ENCODE assay signal across 18 cellular contexts in the genomic region with DNA sequence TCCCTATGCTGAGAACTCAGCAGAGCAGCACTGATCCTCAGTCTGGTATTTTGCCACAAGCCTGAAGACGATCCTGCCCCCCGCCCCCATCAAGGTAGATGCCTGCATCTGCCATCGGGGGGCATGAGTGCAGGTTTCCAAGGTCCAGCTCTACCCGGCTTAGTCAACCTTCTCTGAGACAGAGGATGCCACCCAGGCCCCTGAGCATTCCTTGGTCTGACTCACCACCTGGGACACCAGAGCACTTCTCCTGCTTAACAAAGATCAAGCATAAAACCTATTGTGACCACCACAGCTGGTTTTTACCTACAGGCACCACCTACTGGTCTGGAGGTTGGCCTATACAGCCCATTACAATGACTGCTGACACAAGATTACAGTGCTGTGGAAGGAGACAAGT.
DNase-seq lines count a peak whose midpoint lies in the region; ATAC-seq and TF ChIP-seq lines count a peak whose summit lies in the region.
"Had no signal": no experiment of that assay in that cellular context is flagged by ENCODE, and none has a peak within 500 bp of the region (broad histone marks: within the 10 kb centered on the region; RNA-seq: fewer than 3 reads in every experiment).

No MANE protein-coding gene starts in this region.

- H3K27ac ChIP-seq in H9 (ENCODE audit: insufficient read length, low read depth, low read length) (no peak overlapping the region), iPS DF 6.9 (ENCODE audit: low read length) (no peak overlapping the region), spleen (no peak overlapping the region)
- H3K27ac ChIP-seq: BLaER1, PC-9, SJCRH30 had no signal

- no peak for ATAC-seq in activated CD4-positive, alpha-beta T cell treated with anti-CD3 and anti-CD28 coated beads for 36 hours

- H2BK15ac ChIP-seq in H9 (ENCODE audit: low read depth, low read length) = no peak overlapping the region

- H3K4me2 ChIP-seq in H9 (ENCODE audit: insufficient read depth, insufficient read length, low read length) = no peak overlapping the region
- H3K4me2 ChIP-seq: BLaER1, PC-9 had no signal

- peak overlapping the region in 1 of 3 experiments; percentile 81; a peak in 2 of 7 replicates for H3K27ac Mint-ChIP-seq in H9
- no peak overlapping the region for H3K27ac Mint-ChIP-seq in activated CD4-positive, alpha-beta T cell treated with anti-CD3 and anti-CD28 coated beads for 36 hours
- H3K27ac Mint-ChIP-seq: CD4-positive, alpha-beta memory T cell had no signal

- no peak overlapping the region for H2BK120ac ChIP-seq in H9 (ENCODE audit: low read depth, low read length, poor library complexity, severe bottlenecking)

- H3K4ac ChIP-seq in H9 (ENCODE audit: low read depth, low read length) = no peak overlapping the region

- H3K27me3 ChIP-seq in H9 (ENCODE audit: insufficient read depth, low read length) (no peaks in the 10 kb centered on the region), iPS DF 6.9 (ENCODE audit: control insufficient read depth, insufficient read depth, low read length) (no peaks in the 10 kb centered on the region), spleen (replicated peaks in 1 of 7) (no peaks in the 10 kb centered on the region)
- H3K27me3 ChIP-seq: SJCRH30 had no signal

- peaks cover 11 to 14% of the 10 kb centered on the region in 2 experiments; a peak in 4 of 5 replicates for H3K9me3 Mint-ChIP-seq in H9
- H3K9me3 Mint-ChIP-seq in activated CD4-positive, alpha-beta T cell treated with anti-CD3 and anti-CD28 coated beads for 36 hours (ENCODE audit: low read depth) = no peaks in the 10 kb centered on the region

- no peak overlapping the region for H2AK5ac ChIP-seq in H9 (ENCODE audit: insufficient read length, low read length)

- CTCF ChIA-PET in activated CD4-positive, alpha-beta T cell treated with anti-CD3 and anti-CD28 coated beads for 36 hours (lab: Charles Lee) = no interaction called here

- DNase-seq in H9 (peak; percentile 93), SW480 (ENCODE audit: low spot score) (peak; percentile 0), iPS DF 6.9 (ENCODE audit: low read depth, low spot score) (peak; percentile 9), spleen (peak; percentile 47), NCI-H2107 (lab: John Stamatoyannopoulos, UW) (no peak)
- DNase-seq in activated CD4-positive, alpha-beta T cell treated with anti-CD3 and anti-CD28 coated beads for 1 hour = no peak
- DNase-seq in activated CD4-positive, alpha-beta T cell treated with anti-CD3 and anti-CD28 coated beads for 36 hours = no peak
- DNase-seq: CD4-positive, alpha-beta memory T cell; DMS79; Kasumi-1; MM.1S; NCI-H1092 treated with DMSO at 0.1 percent for 48 hours; NCI-H2081; NCI-H774; PC-9; SJCRH30 had no signal

- POLR2A ChIA-PET in activated CD4-positive, alpha-beta T cell treated with anti-CD3 and anti-CD28 coated beads for 36 hours (lab: Charles Lee) = no interaction called here

- no peaks in the 10 kb centered on the region for H3K4me1 ChIP-seq in H9 (ENCODE audit: insufficient read depth, low read length)
- no peaks in the 10 kb centered on the region for H3K4me1 ChIP-seq in iPS DF 6.9 (ENCODE audit: control insufficient read depth, insufficient read depth, low read length)
- H3K4me1 ChIP-seq in spleen = no peaks in the 10 kb centered on the region
- H3K4me1 ChIP-seq: BLaER1, HAP-1, SJCRH30 had no signal

- no peaks in the 10 kb centered on the region for H3K9me3 ChIP-seq in H9 (ENCODE audit: control insufficient read depth, low read depth, low read length)
- no peaks in the 10 kb centered on the region for H3K9me3 ChIP-seq in iPS DF 6.9 (ENCODE audit: control insufficient read depth, insufficient read depth, low read length)
- peaks cover 0 to 7% (median 0%) of the 10 kb centered on the region in 8 donors for H3K9me3 ChIP-seq in spleen
- H3K9me3 ChIP-seq: BLaER1, HAP-1, SJCRH30 had no signal

- H4K20me1 ChIP-seq in H9 (ENCODE audit: control insufficient read depth, insufficient read depth, insufficient read length) = no peaks in the 10 kb centered on the region
- H4K20me1 ChIP-seq: BLaER1 had no signal

- no peaks in the 10 kb centered on the region for H3K79me2 ChIP-seq in H9 (ENCODE audit: insufficient read depth, low read length)

- no peak overlapping the region for H3K9ac ChIP-seq in H9 (ENCODE audit: extremely low read depth, insufficient read length, low read length)
- H3K9ac ChIP-seq: BLaER1 had no signal

- no peak overlapping the region for H4K91ac ChIP-seq in H9 (ENCODE audit: insufficient read length, low read depth, low read length)

- H3K23me2 ChIP-seq in H9 (ENCODE audit: insufficient read length, low read depth, low read length, poor library complexity, severe bottlenecking) = no peaks in the 10 kb centered on the region

- H3K36me3 ChIP-seq in iPS DF 6.9 (ENCODE audit: control insufficient read depth, insufficient read depth, low read length) (no peaks in the 10 kb centered on the region), spleen (no peaks in the 10 kb centered on the region)
- H3K36me3 ChIP-seq: BLaER1, HAP-1, SJCRH30 had no signal

- H4K5ac ChIP-seq in H9 (ENCODE audit: insufficient read length, low read depth, low read length) = no peak overlapping the region

- WGBS in H9 (ENCODE audit: extremely low coverage, insufficient read length, low lambda C conversion rate) = no CpG with 5 or more reads among the region's 4 CpGs
- WGBS in iPS DF 6.9 (ENCODE audit: insufficient coverage, insufficient read length) = no CpG with 5 or more reads among the region's 4 CpGs
- WGBS in spleen, 5 donors = 73 to 96% (median 79%) methylated on average over 3 to 4 of the region's 4 CpGs; no CpG with 5 or more reads in 1 of the 5 donors

- H2BK12ac ChIP-seq in H9 (ENCODE audit: insufficient read length, low read depth, low read length) = no peak overlapping the region

- H3K4me3 Mint-ChIP-seq in H9 = no peak overlapping the region; a peak in 1 of 5 replicates
- H3K4me3 Mint-ChIP-seq in activated CD4-positive, alpha-beta T cell treated with anti-CD3 and anti-CD28 coated beads for 36 hours = no peak overlapping the region
- H3K4me3 Mint-ChIP-seq: CD4-positive, alpha-beta memory T cell had no signal

- no peak overlapping the region for H2BK20ac ChIP-seq in H9 (ENCODE audit: low read depth, low read length, poor library complexity, severe bottlenecking)

- H2AFZ ChIP-seq in H9 (ENCODE audit: low read length) = no peak overlapping the region
- H2AFZ ChIP-seq: PC-9 had no signal

- no peaks in the 10 kb centered on the region for H3K79me1 ChIP-seq in H9 (ENCODE audit: insufficient read depth, low read depth, low read length, poor library complexity, severe bottlenecking)

- peak; percentile 63 for TF ChIP-seq CTCF in H9 (conservative IDR thresholded peaks at IDR 0.05)
- TF ChIP-seq CTCF in spleen (IDR thresholded peaks at IDR 0.05 in 8 of 11, conservative IDR thresholded peaks at IDR 0.05 in 3 of 11) = no peak

- H3K4me3 ChIP-seq in iPS DF 6.9 (ENCODE audit: low read length) (no peak overlapping the region), spleen (no peak overlapping the region)
- H3K4me3 ChIP-seq: BLaER1, HAP-1, PC-9, SJCRH30 had no signal

- H2BK5ac ChIP-seq in H9 (ENCODE audit: insufficient read length, low read length) = no peak overlapping the region

- H3K27me3 Mint-ChIP-seq in H9 (ENCODE audit: low read depth) = no peaks in the 10 kb centered on the region
- H3K27me3 Mint-ChIP-seq in activated CD4-positive, alpha-beta T cell treated with anti-CD3 and anti-CD28 coated beads for 36 hours = no peaks in the 10 kb centered on the region
- H3K27me3 Mint-ChIP-seq: CD4-positive, alpha-beta memory T cell had no signal

- H3T11ph ChIP-seq in H9 (ENCODE audit: low read length) = no peak overlapping the region

- intact Hi-C loops in spleen (cut with DNase I; ENCODE audit: low total_unique reads) = no loop called here
- intact Hi-C loops in activated CD4-positive, alpha-beta T cell treated with anti-CD3 and anti-CD28 coated beads for 36 hours (cut with DNase I, micrococcal nuclease) = no loop called here

- H3K36me3 Mint-ChIP-seq in H9 (ENCODE audit: insufficient read depth in 1 of 3, low read depth in 3 of 3) = peaks cover 0 to 12% (median 3%) of the 10 kb centered on the region in 3 experiments; a peak in 5 of 7 replicates
- H3K36me3 Mint-ChIP-seq in activated CD4-positive, alpha-beta T cell treated with anti-CD3 and anti-CD28 coated beads for 36 hours (ENCODE audit: low read depth) = no peaks in the 10 kb centered on the region
- H3K36me3 Mint-ChIP-seq: CD4-positive, alpha-beta memory T cell had no signal

- no peak overlapping the region for H3K14ac ChIP-seq in H9 (ENCODE audit: insufficient read depth, low read length)

- no peak for TF ChIP-seq POLR2A in spleen (IDR thresholded peaks at IDR 0.05)

- H3K23ac ChIP-seq in H9 (ENCODE audit: insufficient read length, low read depth, low read length) = no peak overlapping the region

- H3K18ac ChIP-seq in H9 (ENCODE audit: insufficient read length, low read depth, low read length) = no peak overlapping the region

- peaks cover 7 to 8% of the 10 kb centered on the region in 2 experiments for H3K4me1 Mint-ChIP-seq in H9
- H3K4me1 Mint-ChIP-seq in activated CD4-positive, alpha-beta T cell treated with anti-CD3 and anti-CD28 coated beads for 36 hours = no peaks in the 10 kb centered on the region
- H3K4me1 Mint-ChIP-seq: CD4-positive, alpha-beta memory T cell had no signal

- H4K8ac ChIP-seq in H9 (replicated peaks; ENCODE audit: insufficient read length, low read depth, low read length) = no peak overlapping the region

- no peak overlapping the region for H3K56ac ChIP-seq in H9 (ENCODE audit: insufficient read length, low read depth, low read length)

Comparison
In these comparisons a context has a peak if more than half of its experiments do, and no peak if none do; other contexts are left out.
1. DNase-seq: peak in H9 (single experiment), SW480 (single experiment), iPS DF 6.9 (single experiment) and spleen (single experiment); none in activated CD4-positive, alpha-beta T cell treated with anti-CD3 and anti-CD28 coated beads for 1 hour (single experiment), NCI-H2107 (single experiment) and activated CD4-positive, alpha-beta T cell treated with anti-CD3 and anti-CD28 coated beads for 36 hours (single experiment).